31 cellular contexts compared by ENCODE assay signal in genomic region chr3:4627651-4628375, GRCh38.
"Had no signal": no experiment of that assay in that cellular context is flagged by ENCODE, and none has a peak within 500 bp of the region (broad histone marks: within the 10 kb centered on the region; RNA-seq: fewer than 3 reads in every experiment).

No MANE protein-coding gene starts in this region.

- H3K27ac ChIP-seq: adrenal gland, body of pancreas, breast epithelium, KMS-11, SJCRH30, SK-N-MC, WERI-Rb-1 had no signal

- H3K27me3 Mint-ChIP-seq: activated CD8-positive, alpha-beta T cell treated with anti-CD3 and anti-CD28 coated beads for 36 hours; activated naive CD4-positive, alpha-beta T cell treated with anti-CD3 and anti-CD28 coated beads, Interleukin-2, amount 50 U/mL, for 24 hours had no signal

- H3K9ac ChIP-seq: KMS-11 had no signal

- H3K4me1 ChIP-seq: body of pancreas, breast epithelium, SJCRH30 had no signal

- H3K27ac Mint-ChIP-seq: activated CD8-positive, alpha-beta T cell treated with anti-CD3 and anti-CD28 coated beads for 36 hours; activated naive CD4-positive, alpha-beta T cell treated with anti-CD3 and anti-CD28 coated beads, Interleukin-2, amount 50 U/mL, for 24 hours; activated T-cell treated with anti-CD3 and anti-CD28 coated beads, Interleukin-2, amount 50 U/mL, for 72 hours; activated T-helper 2 cell treated with anti-CD3 and anti-CD28 coated beads, Interferon-gamma antibody, Interleukin-2, Interleukin-4, amounts not matched to agents 10 μg/mL and 5 μg/mL and 100 μg/mL, durations not matched to agents 14 hours and 24 hours and 36 hours had no signal

- H3K4me3 Mint-ChIP-seq: activated CD8-positive, alpha-beta T cell treated with anti-CD3 and anti-CD28 coated beads for 36 hours; activated naive CD4-positive, alpha-beta T cell treated with anti-CD3 and anti-CD28 coated beads, Interleukin-2, amount 50 U/mL, for 24 hours; activated T-cell treated with anti-CD3 and anti-CD28 coated beads, Interleukin-2, amount 50 U/mL, for 72 hours had no signal

- H3K36me3 Mint-ChIP-seq: activated naive CD4-positive, alpha-beta T cell treated with anti-CD3 and anti-CD28 coated beads, Interleukin-2, amount 50 U/mL, for 24 hours had no signal

- H3K9me3 Mint-ChIP-seq: activated CD8-positive, alpha-beta T cell treated with anti-CD3 and anti-CD28 coated beads for 36 hours; activated naive CD4-positive, alpha-beta T cell treated with anti-CD3 and anti-CD28 coated beads, Interleukin-2, amount 50 U/mL, for 24 hours; activated T-cell treated with anti-CD3 and anti-CD28 coated beads, Interleukin-2, amount 50 U/mL, for 72 hours; activated T-helper 2 cell treated with anti-CD3 and anti-CD28 coated beads, Interferon-gamma antibody, Interleukin-2, Interleukin-4, amounts not matched to agents 10 μg/mL and 5 μg/mL and 100 μg/mL, durations not matched to agents 14 hours and 24 hours and 36 hours had no signal

- FAIRE-seq: astrocyte had no signal

- DNase-seq: activated CD4-positive, alpha-beta T cell treated with anti-CD3 and anti-CD28 coated beads for 1 hour; activated CD4-positive, alpha-beta T cell treated with anti-CD3 and anti-CD28 coated beads for 48 hours; activated CD4-positive, CD25-positive, alpha-beta regulatory T cell; activated CD8-positive, alpha-beta T cell treated with anti-CD3 and anti-CD28 coated beads for 36 hours; activated gamma-delta T cell; activated naive CD4-positive, alpha-beta T cell treated with Interleukin-2 at 50 U/mL for 16 hours; activated T-cell treated with anti-CD3 and anti-CD28 coated beads, Interleukin-2, amount 50 U/mL, for 1 hour; activated T-cell treated with anti-CD3 and anti-CD28 coated beads, Interleukin-2, amount 50 U/mL, for 72 hours; adrenal gland; body of pancreas; MM.1S; NCI-H1092 treated with DMSO at 0.1 percent for 48 hours; NCI-H1417; NCI-H146; NCI-H187; NCI-H2029 treated with DMSO at 0.1 percent for 48 hours; NCI-H2107; NCI-H2171; NCI-H510A; NCI-H526; NCI-H748 treated with DMSO at 0.1 percent for 48 hours; SHP77; SJCRH30; T1000; WERI-Rb-1 had no signal

- H3K27me3 ChIP-seq: adrenal gland, body of pancreas, breast epithelium, SJCRH30 had no signal

- H3K4me3 ChIP-seq: adrenal gland, body of pancreas, breast epithelium, SJCRH30, SK-N-MC had no signal

- H3K9me3 ChIP-seq: adrenal gland, body of pancreas, breast epithelium, SJCRH30 had no signal

- ATAC-seq: activated CD8-positive, alpha-beta T cell treated with anti-CD3 and anti-CD28 coated beads for 36 hours; activated T-cell treated with anti-CD3 and anti-CD28 coated beads, Interleukin-2, amount 50 U/mL, for 72 hours; body of pancreas had no signal

- H3K4me2 ChIP-seq: KMS-11 had no signal

- H3K36me3 ChIP-seq: adrenal gland, breast epithelium, SJCRH30, WERI-Rb-1 had no signal
